14 cellular contexts compared by ENCODE assay signal in genomic region chr1:154953611-154954038, GRCh38. TPM values are rescaled to one million over a fixed set of nuclear protein-coding genes. Genes with fewer than 3 reads are reported as not detected.
DNase-seq lines count a peak whose midpoint lies in the region; ATAC-seq, FAIRE-seq and TF ChIP-seq lines count a peak whose summit lies in the region.
"Had no signal": no experiment of that assay in that cellular context is flagged by ENCODE, and none has a peak within 500 bp of the region (broad histone marks: within the 10 kb centered on the region; RNA-seq: fewer than 3 reads in every experiment).

No MANE protein-coding gene starts in this region.

- H3K4me3 ChIP-seq in HepG2 (replicated peaks in 1 of 3; ENCODE audit: insufficient read depth in 1 of 3, low read depth in 2 of 3, low read length in 3 of 3) (no peak overlapping the region; a peak in 1 of 6 replicates), right lobe of liver (no peak overlapping the region), thyroid gland (replicated peaks in 1 of 3) (no peak overlapping the region), sigmoid colon (no peak overlapping the region)

- peak overlapping the region; percentile 46 for H3K4me3 Mint-ChIP-seq in activated T-helper 2 cell treated with anti-CD3 and anti-CD28 coated beads, Interferon-gamma antibody, Interleukin-2, Interleukin-4, amounts not matched to agents 10 μg/mL and 5 μg/mL and 100 μg/mL, durations not matched to agents 14 hours and 24 hours and 36 hours (ENCODE audit: low read depth)
- H3K4me3 Mint-ChIP-seq: CD14-positive monocyte had no signal

- WGBS in HepG2 (ENCODE audit: low lambda C conversion rate) = 67% methylated on average over 2 of the region's 2 CpGs
- WGBS in right lobe of liver (ENCODE audit: insufficient coverage, low coverage, low lambda C conversion rate, missing lambda C conversion rate) = 73% methylated on average over 2 of the region's 2 CpGs
- 22 to 58% methylated on average over 2 of the region's 2 CpGs for WGBS in thyroid gland, 2 donors
- 82 to 91% methylated on average over 2 of the region's 2 CpGs for WGBS in sigmoid colon, 2 donors

- CTCF ChIA-PET in HepG2 (lab: Yijun Ruan, JAX; ENCODE audit: low intra/inter-chr PET ratio, low total read pairs) = no interaction called here

- H2AFZ ChIP-seq in HepG2 (ENCODE audit: low read length) = no peak overlapping the region

- BruUV-seq in HepG2 (replicated peaks; lab: Mats Ljungman, UMichigan) = no TSS peak

- H3K9me3 Mint-ChIP-seq in activated T-helper 2 cell treated with anti-CD3 and anti-CD28 coated beads, Interferon-gamma antibody, Interleukin-2, Interleukin-4, amounts not matched to agents 10 μg/mL and 5 μg/mL and 100 μg/mL, durations not matched to agents 14 hours and 24 hours and 36 hours = no peaks in the 10 kb centered on the region
- H3K9me3 Mint-ChIP-seq: CD14-positive monocyte had no signal

- H3K9me3 ChIP-seq in HepG2 (ENCODE audit: low read length) = no peaks in the 10 kb centered on the region
- no peaks in the 10 kb centered on the region for H3K9me3 ChIP-seq in right lobe of liver
- H3K9me3 ChIP-seq in thyroid gland = no peaks in the 10 kb centered on the region
- H3K9me3 ChIP-seq in sigmoid colon = no peaks in the 10 kb centered on the region

- TF ChIP-seq POLR2A in HepG2 (IDR thresholded peaks at IDR 0.05; ENCODE audit: insufficient read depth in 1 of 2, low read depth in 2 of 2, low read length in 2 of 2) (peak in 1 of 2 experiments; percentile 18; a peak in 1 of 4 replicates), right lobe of liver (IDR thresholded peaks at IDR 0.05) (no peak), thyroid gland (IDR thresholded peaks at IDR 0.05) (no peak), sigmoid colon (IDR thresholded peaks at IDR 0.05) (no peak)

- peaks cover 22% of the 10 kb centered on the region for H3K36me3 Mint-ChIP-seq in activated T-helper 2 cell treated with anti-CD3 and anti-CD28 coated beads, Interferon-gamma antibody, Interleukin-2, Interleukin-4, amounts not matched to agents 10 μg/mL and 5 μg/mL and 100 μg/mL, durations not matched to agents 14 hours and 24 hours and 36 hours (ENCODE audit: low read depth)

- TF ChIP-seq CTCF in HepG2 (CRISPR knock-in tag; IDR thresholded peaks at IDR 0.05) = no peak
- no peak for TF ChIP-seq CTCF in right lobe of liver (IDR thresholded peaks at IDR 0.05)
- TF ChIP-seq CTCF in thyroid gland (IDR thresholded peaks at IDR 0.05) = no peak
- no peak for TF ChIP-seq CTCF in sigmoid colon (IDR thresholded peaks at IDR 0.05)
- TF ChIP-seq CTCF in D721Med (IDR thresholded peaks at IDR 0.05; ENCODE audit: insufficient read depth, missing control alignments) = no peak

- H3K79me2 ChIP-seq in HepG2 (ENCODE audit: insufficient read depth, low read length) = no peaks in the 10 kb centered on the region

- H3K9ac ChIP-seq in HepG2 (ENCODE audit: insufficient read depth, low read depth, low read length) = 0 out of 2 replicates have a peak overlapping the region, but pooled peaks have one; percentile 2

- H3K4me1 ChIP-seq in HepG2 (ENCODE audit: insufficient read depth, low read length) (peaks cover 46% of the 10 kb centered on the region), right lobe of liver (peaks cover 0 to 25% (median 4%) of the 10 kb centered on the region in 4 donors), thyroid gland (peaks cover 47 to 54% of the 10 kb centered on the region in 2 donors), sigmoid colon (peaks cover 0 to 57% (median 51%) of the 10 kb centered on the region in 4 donors)

- peak overlapping the region; percentile 30 for H3K27ac Mint-ChIP-seq in activated T-helper 2 cell treated with anti-CD3 and anti-CD28 coated beads, Interferon-gamma antibody, Interleukin-2, Interleukin-4, amounts not matched to agents 10 μg/mL and 5 μg/mL and 100 μg/mL, durations not matched to agents 14 hours and 24 hours and 36 hours

- H3K4me2 ChIP-seq in HepG2 (ENCODE audit: low read depth, low read length) = peak overlapping the region; percentile 95

- TF ChIP-seq EP300 in HepG2 (IDR thresholded peaks at IDR 0.05; ENCODE audit: low read depth in 2 of 2, low read length in 2 of 2) (no peak), HepG2 (CRISPR knock-in tag; IDR thresholded peaks at IDR 0.05; ENCODE audit: borderline replicate concordance) (no peak), sigmoid colon (IDR thresholded peaks at IDR 0.05) (no peak)

- no peaks in the 10 kb centered on the region for H4K20me1 ChIP-seq in HepG2 (ENCODE audit: insufficient read depth, low read length)

- intact Hi-C loops in HepG2 (cut with micrococcal nuclease; ENCODE audit: unreplicated experiment) (no loop called here), right lobe of liver (cut with DNase I) (loop anchor here in 1 of 2 donors (10.0 kb wide), 1 partner anchor 101 kb away; the partner anchor contains the start of gene ADAM15), thyroid gland (cut with DNase I) (no loop called here), sigmoid colon (cut with DNase I) (no loop called here)
- intact Hi-C loops in activated T-helper 2 cell treated with anti-CD3 and anti-CD28 coated beads, Interferon-gamma antibody, Interleukin-2, Interleukin-4, amounts not matched to agents 10 μg/mL and 5 μg/mL and 100 μg/mL, durations not matched to agents 14 hours and 24 hours and 36 hours (cut with micrococcal nuclease) = loop anchor here (10.0 kb wide), 2 partner anchors 51 to 629 kb away; partner anchors contain the start of genes AQP10, ATP8B2 and ZBTB7B

- no peak for DNase-seq in HepG2 (ENCODE audit: low spot score)
- no peak for DNase-seq in right lobe of liver
- no peak for DNase-seq in activated T-helper 2 cell treated with anti-CD3 and anti-CD28 coated beads, Interferon-gamma antibody, Interleukin-2, Interleukin-4, amounts not matched to agents 10 μg/mL and 5 μg/mL and 100 μg/mL, durations not matched to agents 14 hours and 24 hours and 36 hours (ENCODE audit: low spot score)
- DNase-seq in midbrain (lab: John Stamatoyannopoulos, UW) = peak; percentile 28
- DNase-seq in thyroid gland = peak; percentile 43 to 63
- DNase-seq in sigmoid colon = no peak
- DNase-seq in D721Med (ENCODE audit: insufficient read length, low spot score) = no peak
- DNase-seq: NCI-H1930; stimulated activated CD4-positive, alpha-beta T cell treated with anti-CD3 and anti-CD28 coated beads, Interleukin-12 subunit alpha, Interleukin-12 subunit beta, amount 100 ng/mL, for 4 hours; stimulated activated CD8-positive, alpha-beta memory T cell treated with anti-CD3 and anti-CD28 coated beads, Interleukin-4, amount 100 ng/mL, for 48 hours had no signal

- H3K27ac ChIP-seq in HepG2 (ENCODE audit: extremely low read length, insufficient read depth, low read length) (no peak overlapping the region), right lobe of liver (no peak overlapping the region), thyroid gland (peak overlapping the region in 1 of 3 donors; percentile 23), sigmoid colon (peak overlapping the region in 1 of 4 donors; percentile 22)

- H3K36me3 ChIP-seq in HepG2 (replicated peaks in 1 of 2; ENCODE audit: control insufficient read depth in 1 of 2, insufficient read depth in 2 of 2, low read length in 2 of 2) (peaks cover 2 to 10% of the 10 kb centered on the region in 2 experiments; a peak in 4 of 5 replicates), right lobe of liver (peaks cover 0 to 4% (median under 1%) of the 10 kb centered on the region in 4 donors), thyroid gland (peaks cover 0 to 11% of the 10 kb centered on the region in 2 donors), sigmoid colon (peaks cover 13 to 31% (median 17%) of the 10 kb centered on the region in 4 donors)

- no peak for FAIRE-seq in HepG2 (lab: Jason Lieb, UNC)
- FAIRE-seq in D721Med (lab: Jason Lieb, UNC) = no peak
- FAIRE-seq: bronchial epithelial cell had no signal

- no peaks in the 10 kb centered on the region for H3K27me3 Mint-ChIP-seq in activated T-helper 2 cell treated with anti-CD3 and anti-CD28 coated beads, Interferon-gamma antibody, Interleukin-2, Interleukin-4, amounts not matched to agents 10 μg/mL and 5 μg/mL and 100 μg/mL, durations not matched to agents 14 hours and 24 hours and 36 hours (ENCODE audit: low read depth)

- POLR2A ChIA-PET in HepG2 (lab: Yijun Ruan, JAX) = interaction anchor here (1.5 to 4.1 kb wide), 4 partner anchors 17 to 39 kb away, joined by 4 to 91 read pairs (median 6); partner anchors contain the start of genes CKS1B, LENEP, PMVK and SHC1

- ATAC-seq in HepG2 = no peak
- ATAC-seq in right lobe of liver = no peak
- no peak for ATAC-seq in HG02759 (IDR thresholded peaks at IDR 0.05; ENCODE audit: unreplicated experiment)
- ATAC-seq: HCT116 had no signal

- in situ Hi-C loops in HepG2 (cut with HindIII; ENCODE audit: extremely low pct_ligation_motif_present, low pct_unique_long_range_greater_than_20kb) = no loop called here

- peaks cover 61% of the 10 kb centered on the region for H3K4me1 Mint-ChIP-seq in activated T-helper 2 cell treated with anti-CD3 and anti-CD28 coated beads, Interferon-gamma antibody, Interleukin-2, Interleukin-4, amounts not matched to agents 10 μg/mL and 5 μg/mL and 100 μg/mL, durations not matched to agents 14 hours and 24 hours and 36 hours (ENCODE audit: low read depth)

- TF ChIP-seq RAD21 in HepG2 (CRISPR knock-in tag; IDR thresholded peaks at IDR 0.05) = no peak

- H3K27me3 ChIP-seq in HepG2 (ENCODE audit: control insufficient read depth in 1 of 2, insufficient read depth in 2 of 2, low read length in 2 of 2) (no peaks in the 10 kb centered on the region; a peak in 1 of 5 replicates), right lobe of liver (no peaks in the 10 kb centered on the region), thyroid gland (no peaks in the 10 kb centered on the region), sigmoid colon (no peaks in the 10 kb centered on the region)

RNA-seq across cellular contexts. Expression of gene PBXIP1, which starts 2.3 kb away (rescaled TPM):
- total RNA-seq in HepG2 (2016; rRNA removed; fragmentation: Illumina TruSeq; extraction: Trizol) = 7.3 and 16.3 TPM in 2 replicates
- 2.0 and 2.1 TPM in 2 replicates for total RNA-seq in HepG2 (2016; cell fraction: cytosol; rRNA removed; fragmentation: Illumina TruSeq; extraction: Trizol; ENCODE audit: low read depth)
- 5.9 and 16.8 TPM in 2 replicates for total RNA-seq in HepG2 (2016; cell fraction: insoluble cytoplasmic fraction; rRNA removed; fragmentation: Illumina TruSeq; extraction: Trizol)
- total RNA-seq in HepG2 (2016; cell fraction: membrane; rRNA removed; fragmentation: Illumina TruSeq; extraction: Trizol) = 2.1 and 2.2 TPM in 2 replicates
- total RNA-seq in HepG2 (2016; cell fraction: nucleus; rRNA removed; fragmentation: Illumina TruSeq; extraction: Trizol) = 16.4 and 17.3 TPM in 2 replicates
- 31.9 and 40.0 TPM in 2 replicates for polyA plus RNA-seq in HepG2 (2011; rRNA removed)
- polyA plus RNA-seq in HepG2 (2011; cell fraction: cytosol; rRNA removed) = 30.4 and 31.5 TPM in 2 replicates
- 31.2 and 36.7 TPM in 2 replicates for polyA plus RNA-seq in HepG2 (2011; cell fraction: nucleus; rRNA removed)
- polyA plus RNA-seq in HepG2 (2012) = 17.1 and 23.1 TPM in 2 replicates
- polyA plus RNA-seq in HepG2 (2016; cell fraction: cytosol; fragmentation: Illumina TruSeq; extraction: Trizol; ENCODE audit: low read depth) = 0.68 and 0.86 TPM in 2 replicates
- polyA plus RNA-seq in HepG2 (2016; cell fraction: insoluble cytoplasmic fraction; fragmentation: Illumina TruSeq; extraction: Trizol; ENCODE audit: low read depth) = 5.1 and 5.5 TPM in 2 replicates
- 1.1 and 1.3 TPM in 2 replicates for polyA plus RNA-seq in HepG2 (2016; cell fraction: membrane; fragmentation: Illumina TruSeq; extraction: Trizol; ENCODE audit: low read depth)
- 22.7 and 24.2 TPM in 2 replicates for polyA plus RNA-seq in HepG2 (2016; cell fraction: nucleus; fragmentation: Illumina TruSeq; extraction: Trizol; ENCODE audit: insufficient read depth, low read depth)
- 25.2 and 29.8 TPM in 2 replicates for polyA minus RNA-seq in HepG2 (2011; rRNA and poly(A)+ RNA removed; ENCODE audit: low replicate concordance)
- polyA minus RNA-seq in HepG2 (2011; cell fraction: cytosol; rRNA and poly(A)+ RNA removed) = 12.7 and 15.3 TPM in 2 replicates
- polyA minus RNA-seq in HepG2 (2011; cell fraction: nucleus; rRNA and poly(A)+ RNA removed) = 12.6 and 15.4 TPM in 2 replicates
- total RNA-seq in right lobe of liver = 10 to 100 TPM; 16.7 to 25.9 (median 19.1) TPM
- total RNA-seq in activated T-helper 2 cell treated with anti-CD3 and anti-CD28 coated beads, Interferon-gamma antibody, Interleukin-2, Interleukin-4, amounts not matched to agents 10 μg/mL and 5 μg/mL and 100 μg/mL, durations not matched to agents 14 hours and 24 hours and 36 hours = 23.6 and 25.3 TPM in 2 replicates
- 100 to 1,000 TPM; 139 to 205 (median 181) TPM for total RNA-seq in thyroid gland
- 100 to 1,000 TPM; 178 to 251 (median 201) TPM for total RNA-seq in sigmoid colon
- polyA plus RNA-seq in sigmoid colon = 10 to 100 TPM in 2 of 3 donors, 1 to 10 TPM in 1; 8.3 to 66.2 (median 13.2) TPM

RNA-seq across cellular contexts. Expression of gene PYGO2, which starts 8.0 kb away (rescaled TPM):
- total RNA-seq in HepG2 (2016; rRNA removed; fragmentation: Illumina TruSeq; extraction: Trizol) (20.3 and 21.3 TPM in 2 replicates), right lobe of liver (10 to 100 TPM in 4 of 6 experiments, 1 to 10 TPM in 2; 9.1 to 13.5 (median 10.9) TPM), thyroid gland (10 to 100 TPM; 28.6 to 48.3 (median 42.9) TPM), sigmoid colon (10 to 100 TPM; 15.0 to 23.3 (median 16.6) TPM)
- total RNA-seq in HepG2 (2016; cell fraction: cytosol; rRNA removed; fragmentation: Illumina TruSeq; extraction: Trizol; ENCODE audit: low read depth) = 3.2 and 3.5 TPM in 2 replicates
- total RNA-seq in HepG2 (2016; cell fraction: insoluble cytoplasmic fraction; rRNA removed; fragmentation: Illumina TruSeq; extraction: Trizol) = 19.3 and 19.4 TPM in 2 replicates
- total RNA-seq in HepG2 (2016; cell fraction: membrane; rRNA removed; fragmentation: Illumina TruSeq; extraction: Trizol) = 14.9 and 16.1 TPM in 2 replicates
- total RNA-seq in HepG2 (2016; cell fraction: nucleus; rRNA removed; fragmentation: Illumina TruSeq; extraction: Trizol) = 10.9 and 15.3 TPM in 2 replicates
- polyA plus RNA-seq in HepG2 (2011; rRNA removed) (21.8 and 24.3 TPM in 2 replicates), sigmoid colon (10 to 100 TPM; 13.6 to 26.9 (median 16.8) TPM)
- 16.5 and 18.4 TPM in 2 replicates for polyA plus RNA-seq in HepG2 (2011; cell fraction: cytosol; rRNA removed)
- polyA plus RNA-seq in HepG2 (2011; cell fraction: nucleus; rRNA removed) = 31.3 and 35.1 TPM in 2 replicates
- polyA plus RNA-seq in HepG2 (2012) = 16.9 and 18.8 TPM in 2 replicates
- 3.3 TPM in 2 replicates for polyA plus RNA-seq in HepG2 (2016; cell fraction: cytosol; fragmentation: Illumina TruSeq; extraction: Trizol; ENCODE audit: low read depth)
- 23.0 and 27.3 TPM in 2 replicates for polyA plus RNA-seq in HepG2 (2016; cell fraction: insoluble cytoplasmic fraction; fragmentation: Illumina TruSeq; extraction: Trizol; ENCODE audit: low read depth)
- 11.9 and 12.7 TPM in 2 replicates for polyA plus RNA-seq in HepG2 (2016; cell fraction: membrane; fragmentation: Illumina TruSeq; extraction: Trizol; ENCODE audit: low read depth)
- polyA plus RNA-seq in HepG2 (2016; cell fraction: nucleus; fragmentation: Illumina TruSeq; extraction: Trizol; ENCODE audit: insufficient read depth, low read depth) = 25.6 and 27.8 TPM in 2 replicates
- 20.6 and 39.8 TPM in 2 replicates for polyA minus RNA-seq in HepG2 (2011; rRNA and poly(A)+ RNA removed; ENCODE audit: low replicate concordance)
- polyA minus RNA-seq in HepG2 (2011; cell fraction: cytosol; rRNA and poly(A)+ RNA removed) = 12.1 and 13.1 TPM in 2 replicates
- 11.5 and 15.9 TPM in 2 replicates for polyA minus RNA-seq in HepG2 (2011; cell fraction: nucleus; rRNA and poly(A)+ RNA removed)
- 30.4 and 30.6 TPM in 2 replicates for total RNA-seq in activated T-helper 2 cell treated with anti-CD3 and anti-CD28 coated beads, Interferon-gamma antibody, Interleukin-2, Interleukin-4, amounts not matched to agents 10 μg/mL and 5 μg/mL and 100 μg/mL, durations not matched to agents 14 hours and 24 hours and 36 hours

RNA-seq across cellular contexts. Expression of gene SHC1, which starts 16.9 kb away (rescaled TPM):
- total RNA-seq in HepG2 (2016; rRNA removed; fragmentation: Illumina TruSeq; extraction: Trizol) (52.0 and 55.0 TPM in 2 replicates), right lobe of liver (100 to 1,000 TPM in 1 of 6 experiments, 10 to 100 TPM in 5; 44.6 to 108 (median 75.3) TPM), thyroid gland (100 to 1,000 TPM; 108 to 168 (median 123) TPM), sigmoid colon (10 to 100 TPM; 49.2 to 80.4 (median 57.0) TPM)
- 10.4 and 11.4 TPM in 2 replicates for total RNA-seq in HepG2 (2016; cell fraction: cytosol; rRNA removed; fragmentation: Illumina TruSeq; extraction: Trizol; ENCODE audit: low read depth)
- 43.4 and 62.0 TPM in 2 replicates for total RNA-seq in HepG2 (2016; cell fraction: insoluble cytoplasmic fraction; rRNA removed; fragmentation: Illumina TruSeq; extraction: Trizol)
- 32.4 and 34.5 TPM in 2 replicates for total RNA-seq in HepG2 (2016; cell fraction: membrane; rRNA removed; fragmentation: Illumina TruSeq; extraction: Trizol)
- 38.5 and 42.7 TPM in 2 replicates for total RNA-seq in HepG2 (2016; cell fraction: nucleus; rRNA removed; fragmentation: Illumina TruSeq; extraction: Trizol)
- polyA plus RNA-seq in HepG2 (2011; rRNA removed) (137 and 146 TPM in 2 replicates), sigmoid colon (10 to 100 TPM; 58.5 to 75.2 (median 63.1) TPM)
- polyA plus RNA-seq in HepG2 (2011; cell fraction: cytosol; rRNA removed) = 58.2 and 72.4 TPM in 2 replicates
- 261 and 328 TPM in 2 replicates for polyA plus RNA-seq in HepG2 (2011; cell fraction: nucleus; rRNA removed)
- 46.9 and 60.8 TPM in 2 replicates for polyA plus RNA-seq in HepG2 (2012)
- polyA plus RNA-seq in HepG2 (2016; cell fraction: cytosol; fragmentation: Illumina TruSeq; extraction: Trizol; ENCODE audit: low read depth) = 13.4 and 13.5 TPM in 2 replicates
- polyA plus RNA-seq in HepG2 (2016; cell fraction: insoluble cytoplasmic fraction; fragmentation: Illumina TruSeq; extraction: Trizol; ENCODE audit: low read depth) = 59.8 and 73.1 TPM in 2 replicates
- polyA plus RNA-seq in HepG2 (2016; cell fraction: membrane; fragmentation: Illumina TruSeq; extraction: Trizol; ENCODE audit: low read depth) = 34.6 and 37.7 TPM in 2 replicates
- polyA plus RNA-seq in HepG2 (2016; cell fraction: nucleus; fragmentation: Illumina TruSeq; extraction: Trizol; ENCODE audit: insufficient read depth, low read depth) = 141 and 171 TPM in 2 replicates
- 119 and 193 TPM in 2 replicates for polyA minus RNA-seq in HepG2 (2011; rRNA and poly(A)+ RNA removed; ENCODE audit: low replicate concordance)
- polyA minus RNA-seq in HepG2 (2011; cell fraction: cytosol; rRNA and poly(A)+ RNA removed) = 49.8 and 52.4 TPM in 2 replicates
- polyA minus RNA-seq in HepG2 (2011; cell fraction: nucleus; rRNA and poly(A)+ RNA removed) = 37.5 and 41.5 TPM in 2 replicates
- 55.4 and 56.1 TPM in 2 replicates for total RNA-seq in activated T-helper 2 cell treated with anti-CD3 and anti-CD28 coated beads, Interferon-gamma antibody, Interleukin-2, Interleukin-4, amounts not matched to agents 10 μg/mL and 5 μg/mL and 100 μg/mL, durations not matched to agents 14 hours and 24 hours and 36 hours

RNA-seq across cellular contexts. Expression of gene PMVK, which starts 17.1 kb away (rescaled TPM):
- 3.9 and 7.5 TPM in 2 replicates for total RNA-seq in HepG2 (2016; rRNA removed; fragmentation: Illumina TruSeq; extraction: Trizol)
- 2.0 TPM in 2 replicates for total RNA-seq in HepG2 (2016; cell fraction: cytosol; rRNA removed; fragmentation: Illumina TruSeq; extraction: Trizol; ENCODE audit: low read depth)
- 4.1 and 6.4 TPM in 2 replicates for total RNA-seq in HepG2 (2016; cell fraction: insoluble cytoplasmic fraction; rRNA removed; fragmentation: Illumina TruSeq; extraction: Trizol)
- 4.3 and 4.8 TPM in 2 replicates for total RNA-seq in HepG2 (2016; cell fraction: membrane; rRNA removed; fragmentation: Illumina TruSeq; extraction: Trizol)
- 3.2 and 3.7 TPM in 2 replicates for total RNA-seq in HepG2 (2016; cell fraction: nucleus; rRNA removed; fragmentation: Illumina TruSeq; extraction: Trizol)
- polyA plus RNA-seq in HepG2 (2011; rRNA removed) = 12.6 and 17.4 TPM in 2 replicates
- 19.0 and 20.6 TPM in 2 replicates for polyA plus RNA-seq in HepG2 (2011; cell fraction: cytosol; rRNA removed)
- polyA plus RNA-seq in HepG2 (2011; cell fraction: nucleus; rRNA removed) = 3.9 and 6.7 TPM in 2 replicates
- 15.0 and 16.3 TPM in 2 replicates for polyA plus RNA-seq in HepG2 (2012)
- polyA plus RNA-seq in HepG2 (2016; cell fraction: cytosol; fragmentation: Illumina TruSeq; extraction: Trizol; ENCODE audit: low read depth) = 8.8 and 9.3 TPM in 2 replicates
- 20.0 and 21.9 TPM in 2 replicates for polyA plus RNA-seq in HepG2 (2016; cell fraction: insoluble cytoplasmic fraction; fragmentation: Illumina TruSeq; extraction: Trizol; ENCODE audit: low read depth)
- 12.0 and 14.8 TPM in 2 replicates for polyA plus RNA-seq in HepG2 (2016; cell fraction: membrane; fragmentation: Illumina TruSeq; extraction: Trizol; ENCODE audit: low read depth)
- 10.8 and 11.8 TPM in 2 replicates for polyA plus RNA-seq in HepG2 (2016; cell fraction: nucleus; fragmentation: Illumina TruSeq; extraction: Trizol; ENCODE audit: insufficient read depth, low read depth)
- 8.2 and 17.7 TPM in 2 replicates for polyA minus RNA-seq in HepG2 (2011; rRNA and poly(A)+ RNA removed; ENCODE audit: low replicate concordance)
- 4.5 and 7.3 TPM in 2 replicates for polyA minus RNA-seq in HepG2 (2011; cell fraction: cytosol; rRNA and poly(A)+ RNA removed)
- polyA minus RNA-seq in HepG2 (2011; cell fraction: nucleus; rRNA and poly(A)+ RNA removed) = 2.1 and 4.5 TPM in 2 replicates
- 10 to 100 TPM; 16.9 to 34.5 (median 29.2) TPM for total RNA-seq in right lobe of liver
- total RNA-seq in activated T-helper 2 cell treated with anti-CD3 and anti-CD28 coated beads, Interferon-gamma antibody, Interleukin-2, Interleukin-4, amounts not matched to agents 10 μg/mL and 5 μg/mL and 100 μg/mL, durations not matched to agents 14 hours and 24 hours and 36 hours = 44.7 and 44.8 TPM in 2 replicates
- total RNA-seq in thyroid gland = 10 to 100 TPM; 15.0 to 28.2 (median 21.2) TPM
- 10 to 100 TPM; 11.1 to 19.6 (median 13.7) TPM for total RNA-seq in sigmoid colon
- polyA plus RNA-seq in sigmoid colon = 10 to 100 TPM; 53.1 to 54.1 (median 53.2) TPM

RNA-seq across cellular contexts. Expression of gene CKS1B, which starts 20.9 kb away (rescaled TPM):
- total RNA-seq in HepG2 (2016; rRNA removed; fragmentation: Illumina TruSeq; extraction: Trizol) (217 and 268 TPM in 2 replicates), right lobe of liver (10 to 100 TPM; 14.9 to 51.7 (median 23.1) TPM), thyroid gland (10 to 100 TPM; 14.3 to 29.5 (median 22.6) TPM), sigmoid colon (10 to 100 TPM; 10.2 to 35.7 (median 25.7) TPM)
- total RNA-seq in HepG2 (2016; cell fraction: cytosol; rRNA removed; fragmentation: Illumina TruSeq; extraction: Trizol; ENCODE audit: low read depth) = 95.8 and 111 TPM in 2 replicates
- total RNA-seq in HepG2 (2016; cell fraction: insoluble cytoplasmic fraction; rRNA removed; fragmentation: Illumina TruSeq; extraction: Trizol) = 219 and 283 TPM in 2 replicates
- total RNA-seq in HepG2 (2016; cell fraction: membrane; rRNA removed; fragmentation: Illumina TruSeq; extraction: Trizol) = 160 and 171 TPM in 2 replicates
- 75.7 and 82.8 TPM in 2 replicates for total RNA-seq in HepG2 (2016; cell fraction: nucleus; rRNA removed; fragmentation: Illumina TruSeq; extraction: Trizol)
- polyA plus RNA-seq in HepG2 (2011; rRNA removed) (122 and 222 TPM in 2 replicates), sigmoid colon (100 to 1,000 TPM in 1 of 3 donors, 10 to 100 TPM in 2; 73.3 to 104 (median 95.5) TPM)
- polyA plus RNA-seq in HepG2 (2011; cell fraction: cytosol; rRNA removed) = 141 and 184 TPM in 2 replicates
- polyA plus RNA-seq in HepG2 (2011; cell fraction: nucleus; rRNA removed) = 54.7 and 67.5 TPM in 2 replicates
- 103 and 128 TPM in 2 replicates for polyA plus RNA-seq in HepG2 (2012)
- polyA plus RNA-seq in HepG2 (2016; cell fraction: cytosol; fragmentation: Illumina TruSeq; extraction: Trizol; ENCODE audit: low read depth) = 98.3 and 114 TPM in 2 replicates
- 306 and 328 TPM in 2 replicates for polyA plus RNA-seq in HepG2 (2016; cell fraction: insoluble cytoplasmic fraction; fragmentation: Illumina TruSeq; extraction: Trizol; ENCODE audit: low read depth)
- polyA plus RNA-seq in HepG2 (2016; cell fraction: membrane; fragmentation: Illumina TruSeq; extraction: Trizol; ENCODE audit: low read depth) = 149 and 155 TPM in 2 replicates
- 139 and 158 TPM in 2 replicates for polyA plus RNA-seq in HepG2 (2016; cell fraction: nucleus; fragmentation: Illumina TruSeq; extraction: Trizol; ENCODE audit: insufficient read depth, low read depth)
- polyA minus RNA-seq in HepG2 (2011; rRNA and poly(A)+ RNA removed; ENCODE audit: low replicate concordance) = 89.2 and 369 TPM in 2 replicates
- polyA minus RNA-seq in HepG2 (2011; cell fraction: cytosol; rRNA and poly(A)+ RNA removed) = 31.4 and 39.6 TPM in 2 replicates
- 20.0 and 31.2 TPM in 2 replicates for polyA minus RNA-seq in HepG2 (2011; cell fraction: nucleus; rRNA and poly(A)+ RNA removed)
- 169 and 178 TPM in 2 replicates for total RNA-seq in activated T-helper 2 cell treated with anti-CD3 and anti-CD28 coated beads, Interferon-gamma antibody, Interleukin-2, Interleukin-4, amounts not matched to agents 10 μg/mL and 5 μg/mL and 100 μg/mL, durations not matched to agents 14 hours and 24 hours and 36 hours

Comparison
In these comparisons a context has a peak if more than half of its experiments do, and no peak if none do; other contexts are left out.
1. DNase-seq: peak in midbrain (single experiment) and thyroid gland (2 of 2); none in HepG2 (single experiment), right lobe of liver (0 of 3), activated T-helper 2 cell treated with anti-CD3 and anti-CD28 coated beads, Interferon-gamma antibody, Interleukin-2, Interleukin-4, amounts not matched to agents 10 μg/mL and 5 μg/mL and 100 μg/mL, durations not matched to agents 14 hours and 24 hours and 36 hours (single experiment), sigmoid colon (single experiment) and D721Med (single experiment).